In the genomic region with DNA sequence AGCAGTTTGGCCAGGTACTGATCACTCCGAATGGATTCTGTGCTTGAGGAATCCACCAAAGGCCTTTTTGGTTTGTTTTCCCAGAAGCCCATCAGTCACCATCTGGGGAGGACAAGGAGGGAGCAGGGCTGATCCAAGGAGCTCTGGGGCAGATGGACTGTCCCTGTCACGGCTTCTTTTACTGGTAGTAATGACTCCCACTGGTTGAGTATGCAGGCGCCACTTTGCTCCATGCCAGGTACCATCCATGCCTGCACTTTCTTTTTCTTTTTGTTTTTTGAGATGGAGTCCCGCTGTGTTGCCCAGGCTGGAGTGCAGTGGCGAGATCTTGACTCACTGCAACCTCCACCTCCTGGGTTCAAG, we compare ENCODE assay signal across 28 cellular contexts.
A peak's percentile ranks its signal among the peaks of the same experiment; 100 is the strongest.
DNase-seq lines count a peak whose midpoint lies in the region; ATAC-seq, FAIRE-seq and TF ChIP-seq lines count a peak whose summit lies in the region.
"Had no signal": no experiment of that assay in that cellular context is flagged by ENCODE, and none has a peak within 500 bp of the region (broad histone marks: within the 10 kb centered on the region; RNA-seq: fewer than 3 reads in every experiment).

No MANE protein-coding gene starts in this region.

- POLR2A ChIA-PET in activated naive CD8-positive, alpha-beta T cell treated with anti-CD3 and anti-CD28 coated beads, Interleukin-2, amount 10 ng/mL, durations not matched to agents 7 days and 5 days (lab: Charles Lee): no interaction called here
- POLR2A ChIA-PET in K562 (lab: Yijun Ruan, JAX): interaction anchor here (0.7 to 1.0 kb wide), 2 partner anchors 9 to 329 kb away, joined by 3 to 5 read pairs; no protein-coding TSS in a partner anchor

- H3K4me1 Mint-ChIP-seq in activated naive CD8-positive, alpha-beta T cell treated with anti-CD3 and anti-CD28 coated beads, Interleukin-2, amount 10 ng/mL, durations not matched to agents 7 days and 5 days: peaks cover 11% of the 10 kb centered on the region
- H3K4me1 Mint-ChIP-seq in activated naive CD8-positive, alpha-beta T cell treated with anti-CD3 and anti-CD28 coated beads, Interleukin-2, amount 50 U/mL, for 24 hours: peaks cover 6% of the 10 kb centered on the region
- H3K4me1 Mint-ChIP-seq in stimulated activated memory B cell treated with anti-CD40 and anti-IgM and Interleukin-4, amounts not matched to agents 10 μg/mL and 1 μg/mL and 100 μg/mL, for 72 hours: peaks cover 23% of the 10 kb centered on the region
- H3K4me1 Mint-ChIP-seq in Calu3 (ENCODE audit: low read depth, unreplicated experiment): no peaks in the 10 kb centered on the region

- no peak for TF ChIP-seq RAD21 in K562 (CRISPR knock-in tag; conservative IDR thresholded peaks at IDR 0.05 in 1 of 2, IDR thresholded peaks at IDR 0.05 in 1 of 2)

- no peak for TF ChIP-seq POLR2A in K562 (conservative IDR thresholded peaks at IDR 0.05)
- TF ChIP-seq POLR2A in gastroesophageal sphincter (IDR thresholded peaks at IDR 0.05): no peak

- H3K79me2 ChIP-seq in K562 (ENCODE audit: control insufficient read depth, insufficient read depth, low read length): no peaks in the 10 kb centered on the region

- H3K27ac ChIP-seq in K562 (ENCODE audit: extremely low read depth, low read depth, low read length) (no peak overlapping the region), gastroesophageal sphincter (no peak overlapping the region)
- H3K27ac ChIP-seq: 22Rv1, body of pancreas, left ventricle myocardium inferior, psoas muscle, sigmoid colon, upper lobe of left lung, VCaP had no signal

- in situ Hi-C loops in K562 (cut with MboI): no loop called here

- H3K9me3 ChIP-seq in K562 (replicated peaks; ENCODE audit: control insufficient read depth, insufficient read depth, low read depth, low read length) (no peaks in the 10 kb centered on the region), gastroesophageal sphincter (no peaks in the 10 kb centered on the region)
- H3K9me3 ChIP-seq: body of pancreas, left ventricle myocardium inferior, psoas muscle, sigmoid colon, upper lobe of left lung had no signal

- no peaks in the 10 kb centered on the region for H3K9me1 ChIP-seq in K562 (ENCODE audit: control insufficient read depth, insufficient read depth, low read length)

- FAIRE-seq in K562 (lab: Jason Lieb, UNC): no peak

- peaks cover 7% of the 10 kb centered on the region for H3K27me3 Mint-ChIP-seq in activated naive CD8-positive, alpha-beta T cell treated with anti-CD3 and anti-CD28 coated beads, Interleukin-2, amount 10 ng/mL, durations not matched to agents 7 days and 5 days
- H3K27me3 Mint-ChIP-seq in activated naive CD8-positive, alpha-beta T cell treated with anti-CD3 and anti-CD28 coated beads, Interleukin-2, amount 50 U/mL, for 24 hours: no peaks in the 10 kb centered on the region
- H3K27me3 Mint-ChIP-seq in stimulated activated memory B cell treated with anti-CD40 and anti-IgM and Interleukin-4, amounts not matched to agents 10 μg/mL and 1 μg/mL and 100 μg/mL, for 72 hours: peaks cover 29% of the 10 kb centered on the region
- H3K27me3 Mint-ChIP-seq in Calu3 (ENCODE audit: unreplicated experiment): peaks cover 68% of the 10 kb centered on the region
- H3K27me3 Mint-ChIP-seq: CD4-positive, CD25-positive, alpha-beta regulatory T cell had no signal

- BruUV-seq in K562 (replicated peaks; lab: Mats Ljungman, UMichigan) (no TSS peak), Calu3 (replicated peaks; lab: Mats Ljungman, UMichigan) (no TSS peak)

- no peak overlapping the region for H3K4me2 ChIP-seq in K562 (ENCODE audit: insufficient read depth, low read length)

- peaks cover 11% of the 10 kb centered on the region for H3K9me3 Mint-ChIP-seq in activated naive CD8-positive, alpha-beta T cell treated with anti-CD3 and anti-CD28 coated beads, Interleukin-2, amount 10 ng/mL, durations not matched to agents 7 days and 5 days
- H3K9me3 Mint-ChIP-seq in activated naive CD8-positive, alpha-beta T cell treated with anti-CD3 and anti-CD28 coated beads, Interleukin-2, amount 50 U/mL, for 24 hours: no peaks in the 10 kb centered on the region
- H3K9me3 Mint-ChIP-seq in stimulated activated memory B cell treated with anti-CD40 and anti-IgM and Interleukin-4, amounts not matched to agents 10 μg/mL and 1 μg/mL and 100 μg/mL, for 72 hours: peaks cover 10% of the 10 kb centered on the region
- peaks cover 10% of the 10 kb centered on the region for H3K9me3 Mint-ChIP-seq in Calu3 (ENCODE audit: low read depth, unreplicated experiment)
- H3K9me3 Mint-ChIP-seq: activated T-cell treated with anti-CD3 and anti-CD28 coated beads, Interleukin-2, amount 50 U/mL, for 4 hours had no signal

- no peak overlapping the region for H3K9ac ChIP-seq in K562 (ENCODE audit: insufficient read depth in 1 of 2, low read depth in 2 of 2, low read length in 2 of 2)

- no peak overlapping the region for H2AFZ ChIP-seq in K562 (ENCODE audit: low read depth, low read length)

- H3K36me3 Mint-ChIP-seq in activated naive CD8-positive, alpha-beta T cell treated with anti-CD3 and anti-CD28 coated beads, Interleukin-2, amount 10 ng/mL, durations not matched to agents 7 days and 5 days: no peaks in the 10 kb centered on the region
- no peaks in the 10 kb centered on the region for H3K36me3 Mint-ChIP-seq in activated naive CD8-positive, alpha-beta T cell treated with anti-CD3 and anti-CD28 coated beads, Interleukin-2, amount 50 U/mL, for 24 hours (ENCODE audit: low read depth)
- H3K36me3 Mint-ChIP-seq in stimulated activated memory B cell treated with anti-CD40 and anti-IgM and Interleukin-4, amounts not matched to agents 10 μg/mL and 1 μg/mL and 100 μg/mL, for 72 hours: no peaks in the 10 kb centered on the region
- H3K36me3 Mint-ChIP-seq in Calu3 (ENCODE audit: insufficient read depth, unreplicated experiment): no peaks in the 10 kb centered on the region

- TF ChIP-seq CTCF in K562 (IDR thresholded peaks at IDR 0.05 in 2 of 3, conservative IDR thresholded peaks at IDR 0.05 in 1 of 3; ENCODE audit: insufficient read depth in 2 of 3, low read depth in 1 of 3, low read length in 3 of 3): no peak
- TF ChIP-seq CTCF in Calu3 (IDR thresholded peaks at IDR 0.05; ENCODE audit: unreplicated experiment): no peak
- TF ChIP-seq CTCF in gastroesophageal sphincter (IDR thresholded peaks at IDR 0.05): no peak

- intact Hi-C loops in K562 (cut with micrococcal nuclease): no loop called here
- intact Hi-C loops in Calu3 (cut with micrococcal nuclease; ENCODE audit: unreplicated experiment): no loop called here

- H3K36me3 ChIP-seq in K562 (ENCODE audit: control insufficient read depth, insufficient read depth, low read length) (no peaks in the 10 kb centered on the region), gastroesophageal sphincter (no peaks in the 10 kb centered on the region)
- H3K36me3 ChIP-seq: left ventricle myocardium inferior, sigmoid colon, upper lobe of left lung had no signal

- CTCF ChIA-PET in K562 (lab: Yijun Ruan, JAX; ENCODE audit: low intra/inter-chr PET ratio) (no interaction called here), Calu3 (lab: Charles Lee) (interaction anchor here (1.2 kb wide), 1 partner anchor 9 kb away, joined by 3 read pairs; no protein-coding TSS in a partner anchor)

- H3K27ac Mint-ChIP-seq in activated naive CD8-positive, alpha-beta T cell treated with anti-CD3 and anti-CD28 coated beads, Interleukin-2, amount 10 ng/mL, durations not matched to agents 7 days and 5 days: no peak overlapping the region
- H3K27ac Mint-ChIP-seq in activated naive CD8-positive, alpha-beta T cell treated with anti-CD3 and anti-CD28 coated beads, Interleukin-2, amount 50 U/mL, for 24 hours: no peak overlapping the region
- H3K27ac Mint-ChIP-seq in stimulated activated memory B cell treated with anti-CD40 and anti-IgM and Interleukin-4, amounts not matched to agents 10 μg/mL and 1 μg/mL and 100 μg/mL, for 72 hours: peak overlapping the region; percentile 57
- H3K27ac Mint-ChIP-seq in Calu3 (ENCODE audit: unreplicated experiment): no peak overlapping the region

- H4K20me1 ChIP-seq in K562 (replicated peaks; ENCODE audit: control insufficient read depth, insufficient read depth, low read length): 0 out of 2 replicates have a peak, but pooled peaks cover 11% of the 10 kb centered on the region

- ATAC-seq in activated naive CD8-positive, alpha-beta T cell treated with anti-CD3 and anti-CD28 coated beads, Interleukin-2, amount 10 ng/mL, durations not matched to agents 7 days and 5 days (ENCODE audit: low read depth): peak; percentile 26
- no peak for ATAC-seq in activated naive CD8-positive, alpha-beta T cell treated with anti-CD3 and anti-CD28 coated beads, Interleukin-2, amount 50 U/mL, for 24 hours
- ATAC-seq in K562 (peak; percentile 50), gastroesophageal sphincter (no peak)
- ATAC-seq in stimulated activated memory B cell treated with anti-CD40 and anti-IgM and Interleukin-4, amounts not matched to agents 10 μg/mL and 1 μg/mL and 100 μg/mL, for 72 hours: no peak
- ATAC-seq: activated T-cell treated with anti-CD3 and anti-CD28 coated beads, Interleukin-2, amount 50 U/mL, for 4 hours; body of pancreas; esophagus mucosa; psoas muscle had no signal

- peak overlapping the region; percentile 49 for H3K4me3 Mint-ChIP-seq in activated naive CD8-positive, alpha-beta T cell treated with anti-CD3 and anti-CD28 coated beads, Interleukin-2, amount 10 ng/mL, durations not matched to agents 7 days and 5 days
- no peak overlapping the region for H3K4me3 Mint-ChIP-seq in activated naive CD8-positive, alpha-beta T cell treated with anti-CD3 and anti-CD28 coated beads, Interleukin-2, amount 50 U/mL, for 24 hours
- no peak overlapping the region for H3K4me3 Mint-ChIP-seq in stimulated activated memory B cell treated with anti-CD40 and anti-IgM and Interleukin-4, amounts not matched to agents 10 μg/mL and 1 μg/mL and 100 μg/mL, for 72 hours
- H3K4me3 Mint-ChIP-seq in Calu3 (ENCODE audit: low read depth, unreplicated experiment): no peak overlapping the region
- H3K4me3 Mint-ChIP-seq: activated T-cell treated with anti-CD3 and anti-CD28 coated beads, Interleukin-2, amount 50 U/mL, for 4 hours; CD4-positive, CD25-positive, alpha-beta regulatory T cell had no signal

- no peak for TF ChIP-seq EP300 in K562 (IDR thresholded peaks at IDR 0.05; ENCODE audit: low read length)
- TF ChIP-seq EP300 in gastroesophageal sphincter (IDR thresholded peaks at IDR 0.05): no peak

- H3K4me3 ChIP-seq in K562 (no peak overlapping the region), gastroesophageal sphincter (no peak overlapping the region)
- H3K4me3 ChIP-seq: body of pancreas, left ventricle myocardium inferior, psoas muscle, sigmoid colon, upper lobe of left lung had no signal

- 0% methylated on average over 5 of the region's 5 CpGs for WGBS in K562 (ENCODE audit: insufficient coverage, low coverage, missing lambda C conversion rate)
- WGBS in gastroesophageal sphincter (ENCODE audit: low coverage in 1 of 2), 2 donors: 56 to 75% methylated on average over 2 to 4 of the region's 5 CpGs

- H3K4me1 ChIP-seq in K562 (replicated peaks in 1 of 2; ENCODE audit: control insufficient read depth in 2 of 2, insufficient read depth in 2 of 2, low read length in 2 of 2): no peaks in the 10 kb centered on the region
- no peaks in the 10 kb centered on the region for H3K4me1 ChIP-seq in gastroesophageal sphincter
- H3K4me1 ChIP-seq: body of pancreas, psoas muscle, sigmoid colon, upper lobe of left lung had no signal

- DNase-seq in DMS 273 (lab: John Stamatoyannopoulos, UW; ENCODE audit: unreplicated experiment) (peak; percentile 57), DMS 273 treated with DMSO at 0.1 percent for 48 hours (lab: John Stamatoyannopoulos, UW) (no peak), K562 (ENCODE audit: extremely low read depth in 1 of 4, low spot score in 3 of 4) (no peak), Calu3 (no peak)
- no peak for DNase-seq in activated naive CD8-positive, alpha-beta T cell treated with anti-CD3 and anti-CD28 coated beads, Interleukin-2, amount 10 ng/mL, durations not matched to agents 7 days and 5 days
- DNase-seq in activated naive CD8-positive, alpha-beta T cell treated with anti-CD3 and anti-CD28 coated beads, Interleukin-2, amount 50 U/mL, for 24 hours: no peak
- DNase-seq: activated gamma-delta T cell treated with Interleukin-2 at 50 U/mL for 16 hours; activated T-cell treated with anti-CD3 and anti-CD28 coated beads, Interleukin-2, amount 50 U/mL, for 4 hours; body of pancreas; cerebellar nuclear complex; dermis blood vessel endothelial cell; head of caudate nucleus; left ventricle myocardium inferior; NCI-H1092 treated with DMSO at 0.1 percent for 48 hours; NCI-H187; NCI-H526 treated with DMSO at 0.1 percent for 48 hours; psoas muscle; sigmoid colon; stimulated activated CD4-positive, alpha-beta T cell treated with anti-CD3 and anti-CD28 coated beads, Interleukin-4, amount 100 ng/mL, for 1 hour; SW 1271; T1000; upper lobe of left lung had no signal

- peaks cover 37 to 73% of the 10 kb centered on the region in 2 experiments for H3K27me3 ChIP-seq in K562 (ENCODE audit: control insufficient read depth in 2 of 2, insufficient read depth in 2 of 2, low read length in 2 of 2)
- peaks cover 60% of the 10 kb centered on the region for H3K27me3 ChIP-seq in gastroesophageal sphincter
- H3K27me3 ChIP-seq: body of pancreas, upper lobe of left lung had no signal

Comparison
In these comparisons a context has a peak if more than half of its experiments do, and no peak if none do; other contexts are left out.
1. ATAC-seq: peak in activated naive CD8-positive, alpha-beta T cell treated with anti-CD3 and anti-CD28 coated beads, Interleukin-2, amount 10 ng/mL, durations not matched to agents 7 days and 5 days (single experiment) and K562 (single experiment); none in activated naive CD8-positive, alpha-beta T cell treated with anti-CD3 and anti-CD28 coated beads, Interleukin-2, amount 50 U/mL, for 24 hours (single experiment), stimulated activated memory B cell treated with anti-CD40 and anti-IgM and Interleukin-4, amounts not matched to agents 10 μg/mL and 1 μg/mL and 100 μg/mL, for 72 hours (single experiment) and gastroesophageal sphincter (single experiment).